ENCODE assay signal across 16 cellular contexts in genomic region chr4:185106353-185106752, GRCh38. TPM values are rescaled to one million over a fixed set of nuclear protein-coding genes. Genes with fewer than 3 reads are reported as not detected.
DNase-seq lines count a peak whose midpoint lies in the region; ATAC-seq and TF ChIP-seq lines count a peak whose summit lies in the region.
"Had no signal": no experiment of that assay in that cellular context is flagged by ENCODE, and none has a peak within 500 bp of the region (broad histone marks: within the 10 kb centered on the region; RNA-seq: fewer than 3 reads in every experiment).

No MANE protein-coding gene starts in this region.

- no peak overlapping the region for H2BK15ac ChIP-seq in H9 (ENCODE audit: low read depth, low read length)

- no peak overlapping the region for H3K9ac ChIP-seq in H9 (ENCODE audit: extremely low read depth, insufficient read length, low read length)

- no peaks in the 10 kb centered on the region for H3K23me2 ChIP-seq in H9 (ENCODE audit: insufficient read length, low read depth, low read length, poor library complexity, severe bottlenecking)

- H4K91ac ChIP-seq in H9 (ENCODE audit: insufficient read length, low read depth, low read length) = no peak overlapping the region

- no peak overlapping the region for H3K27ac ChIP-seq in H9 (ENCODE audit: insufficient read length, low read depth, low read length)

- H3K18ac ChIP-seq in H9 (ENCODE audit: insufficient read length, low read depth, low read length) = no peak overlapping the region

- H3K56ac ChIP-seq in H9 (ENCODE audit: insufficient read length, low read depth, low read length) = no peak overlapping the region

- no peak overlapping the region for H2BK5ac ChIP-seq in H9 (ENCODE audit: insufficient read length, low read length)

- no peak overlapping the region for H2AK5ac ChIP-seq in H9 (ENCODE audit: insufficient read length, low read length)

- no peak overlapping the region for H3K4me2 ChIP-seq in H9 (ENCODE audit: insufficient read depth, insufficient read length, low read length)

- no peak overlapping the region for H3K23ac ChIP-seq in H9 (ENCODE audit: insufficient read length, low read depth, low read length)

- H2BK20ac ChIP-seq in H9 (ENCODE audit: low read depth, low read length, poor library complexity, severe bottlenecking) = peak overlapping the region; percentile 26

- peak overlapping the region; percentile 48 for H2BK120ac ChIP-seq in H9 (ENCODE audit: low read depth, low read length, poor library complexity, severe bottlenecking)

- H3K4ac ChIP-seq in H9 (ENCODE audit: low read depth, low read length) = no peak overlapping the region

- no peak for DNase-seq in H9
- DNase-seq in WTC11 (ENCODE audit: low spot score) = no peak
- peak; percentile 30 for DNase-seq in iPS-NIHi11 (ENCODE audit: low spot score)
- no peak for DNase-seq in DMS79 (lab: John Stamatoyannopoulos, UW)
- no peak for DNase-seq in CD1c-positive myeloid dendritic cell (ENCODE audit: extremely low spot score)
- DNase-seq in DMS53 (lab: John Stamatoyannopoulos, UW) = no peak
- DNase-seq: BE2C; C1 segment of cervical spinal cord; Caco-2; CD4-positive, alpha-beta T cell; DMS79 treated with DMSO at 0.1 percent for 48 hours; GF-D8; GOT3; IMR-90; KBM-7 had no signal

- peaks cover 4 to 10% of the 10 kb centered on the region in 2 experiments for H3K9me3 Mint-ChIP-seq in H9
- H3K9me3 Mint-ChIP-seq in WTC11 = peaks cover 6% of the 10 kb centered on the region
- H3K9me3 Mint-ChIP-seq: CD4-positive, alpha-beta T cell had no signal

- H3K4me1 Mint-ChIP-seq in H9 = peaks cover 46 to 52% of the 10 kb centered on the region in 2 experiments
- H3K4me1 Mint-ChIP-seq in WTC11 = peaks cover 58% of the 10 kb centered on the region

- no peak overlapping the region for H4K8ac ChIP-seq in H9 (replicated peaks; ENCODE audit: insufficient read length, low read depth, low read length)

- ATAC-seq in WTC11 = no peak

- CTCF ChIA-PET in WTC11 (lab: Charles Lee) = interaction anchor here (0.8 to 1.7 kb wide), 4 partner anchors 10 to 101 kb away, joined by 3 to 8 read pairs (median 3); no protein-coding TSS in a partner anchor

- H3K4me3 Mint-ChIP-seq in H9 (no peak overlapping the region), WTC11 (no peak overlapping the region)
- H3K4me3 Mint-ChIP-seq: CD4-positive, alpha-beta T cell had no signal

- H2BK12ac ChIP-seq in H9 (ENCODE audit: insufficient read length, low read depth, low read length) = no peak overlapping the region

- no peak overlapping the region for H3T11ph ChIP-seq in H9 (ENCODE audit: low read length)

- H3K4me1 ChIP-seq in H9 (ENCODE audit: insufficient read depth, low read length) = peaks cover 3% of the 10 kb centered on the region; the same call in 1 of the 2 replicates
- H3K4me1 ChIP-seq: BE2C, Caco-2 had no signal

- no peaks in the 10 kb centered on the region for H3K79me2 ChIP-seq in H9 (ENCODE audit: insufficient read depth, low read length)

- H3K79me1 ChIP-seq in H9 (ENCODE audit: insufficient read depth, low read depth, low read length, poor library complexity, severe bottlenecking) = no peaks in the 10 kb centered on the region

- POLR2A ChIA-PET in WTC11 (lab: Charles Lee) = no interaction called here

- no peak overlapping the region for H3K27ac Mint-ChIP-seq in H9
- peak overlapping the region; percentile 57; the same call in 1 of the 2 replicates for H3K27ac Mint-ChIP-seq in WTC11
- H3K27ac Mint-ChIP-seq: CD4-positive, alpha-beta T cell had no signal

- WGBS in H9 (ENCODE audit: extremely low coverage, insufficient read length, low lambda C conversion rate) = no CpG with 5 or more reads among the region's 3 CpGs

- H3K27me3 Mint-ChIP-seq in H9 (ENCODE audit: low read depth) = no peaks in the 10 kb centered on the region; the same call in 1 of the 2 replicates
- H3K27me3 Mint-ChIP-seq in WTC11 (ENCODE audit: low read depth) = no peaks in the 10 kb centered on the region

- no peaks in the 10 kb centered on the region for H3K9me3 ChIP-seq in H9 (ENCODE audit: control insufficient read depth, low read depth, low read length)
- H3K9me3 ChIP-seq: BE2C, Caco-2, HAP-1 had no signal

- H2AFZ ChIP-seq in H9 (ENCODE audit: low read length) = no peak overlapping the region

- no peaks in the 10 kb centered on the region for H3K27me3 ChIP-seq in H9 (ENCODE audit: insufficient read depth, low read length)
- H3K27me3 ChIP-seq: BE2C had no signal

- H4K20me1 ChIP-seq in H9 (ENCODE audit: control insufficient read depth, insufficient read depth, insufficient read length) = no peaks in the 10 kb centered on the region

- TF ChIP-seq CTCF in H9 (conservative IDR thresholded peaks at IDR 0.05) (no peak), WTC11 (IDR thresholded peaks at IDR 0.05) (no peak)

- no peak overlapping the region for H3K14ac ChIP-seq in H9 (ENCODE audit: insufficient read depth, low read length)

- H3K36me3 Mint-ChIP-seq in H9 (ENCODE audit: insufficient read depth in 1 of 3, low read depth in 3 of 3) = peaks cover 3 to 6% (median 6%) of the 10 kb centered on the region in 3 experiments; a peak in 6 of 7 replicates
- peaks cover 4% of the 10 kb centered on the region for H3K36me3 Mint-ChIP-seq in WTC11

- no peak overlapping the region for H4K5ac ChIP-seq in H9 (ENCODE audit: insufficient read length, low read depth, low read length)

TF ChIP-seq in WTC11, 78 proteins besides CTCF, POLR2A, EP300 and RAD21 (continues in another document):
- TF ChIP-seq FOXK1 (CRISPR knock-in tag; IDR thresholded peaks at IDR 0.05) (no peak), NFATC4 (CRISPR knock-in tag; IDR thresholded peaks at IDR 0.05) (no peak), ZBTB43 (CRISPR knock-in tag; IDR thresholded peaks at IDR 0.05) (no peak), ATF2 (CRISPR knock-in tag; IDR thresholded peaks at IDR 0.05; ENCODE audit: borderline replicate concordance, low read depth) (no peak), SMAD3 (CRISPR knock-in tag; IDR thresholded peaks at IDR 0.05; ENCODE audit: borderline replicate concordance) (no peak), E2F5 (CRISPR knock-in tag; IDR thresholded peaks at IDR 0.05) (no peak), CBFB (CRISPR knock-in tag; IDR thresholded peaks at IDR 0.05; ENCODE audit: low read depth) (no peak), IRF2 (CRISPR knock-in tag; IDR thresholded peaks at IDR 0.05; ENCODE audit: borderline replicate concordance, low read depth) (no peak), ZNF671 (CRISPR knock-in tag; IDR thresholded peaks at IDR 0.05) (no peak), TEAD1 (CRISPR knock-in tag; IDR thresholded peaks at IDR 0.05) (no peak), MYBL2 (CRISPR knock-in tag; IDR thresholded peaks at IDR 0.05) (no peak), OVOL2 (CRISPR knock-in tag; IDR thresholded peaks at IDR 0.05; ENCODE audit: borderline replicate concordance) (no peak), USF1 (CRISPR knock-in tag; IDR thresholded peaks at IDR 0.05) (no peak), ATF6 (CRISPR knock-in tag; IDR thresholded peaks at IDR 0.05) (no peak)

RNA-seq across cellular contexts. Expression of gene SLC25A4, which starts 36.7 kb away (rescaled TPM):
- total RNA-seq in H9 (2021) (54.4 and 55.9 TPM in 2 replicates), WTC11 (2021) (40.2 to 44.6 TPM (median 43.9 TPM) in 3 replicates)
